Comparison of ENCODE assay signal across 8 cellular contexts in genomic region chr10:70404906-70405824, GRCh38. TPM values are rescaled to one million over a fixed set of nuclear protein-coding genes. Genes with fewer than 3 reads are reported as not detected.
DNase-seq lines count a peak whose midpoint lies in the region; ATAC-seq and FAIRE-seq lines count a peak whose summit lies in the region.

No MANE protein-coding gene starts in this region.

- FAIRE-seq in small intestine (lab: Jason Lieb, UNC): no peak

- no peaks in the 10 kb centered on the region for H3K9me3 Mint-ChIP-seq in central memory CD8-positive, alpha-beta T cell

- no peaks in the 10 kb centered on the region for H3K27me3 ChIP-seq in small intestine (ENCODE audit: control insufficient read depth in 2 of 2, insufficient read depth in 2 of 2, low read length in 2 of 2)

- H3K4me1 Mint-ChIP-seq in central memory CD8-positive, alpha-beta T cell: peaks cover 49% of the 10 kb centered on the region

- 1 to 2% (median 2%) methylated on average over 22 of the region's 22 CpGs for WGBS in small intestine, 3 donors

- peak overlapping the region; percentile 97 to 100 for H3K27ac ChIP-seq in small intestine (ENCODE audit: low read depth in 1 of 2, low read length in 1 of 2)

- peak overlapping the region; percentile 99 for H3K4me3 Mint-ChIP-seq in central memory CD8-positive, alpha-beta T cell

- peak overlapping the region; percentile 78 to 100 for H3K4me3 ChIP-seq in small intestine (ENCODE audit: low read depth in 1 of 2, low read length in 2 of 2)

- no peaks in the 10 kb centered on the region for H3K27me3 Mint-ChIP-seq in central memory CD8-positive, alpha-beta T cell

- DNase-seq in NCI-H146 (lab: John Stamatoyannopoulos, UW) (peak; percentile 40), NCI-H146 treated with DMSO at 0.1 percent for 48 hours (lab: John Stamatoyannopoulos, UW; ENCODE audit: unreplicated experiment) (no peak), HT1080 (ENCODE audit: low read depth) (peak; percentile 84), SW480 (ENCODE audit: low spot score) (peak; percentile 62), islet precursor cell (peak; percentile 80), small intestine (peak; percentile 92), NCI-H1092 treated with DMSO at 0.1 percent for 48 hours (lab: John Stamatoyannopoulos, UW) (no peak)
- no peak for DNase-seq in central memory CD8-positive, alpha-beta T cell (ENCODE audit: low spot score in 2 of 2)

- H3K27ac Mint-ChIP-seq in central memory CD8-positive, alpha-beta T cell (ENCODE audit: low read depth): peak overlapping the region; percentile 98

- peaks cover 11% of the 10 kb centered on the region for H3K36me3 Mint-ChIP-seq in central memory CD8-positive, alpha-beta T cell (ENCODE audit: insufficient read depth)

- ATAC-seq in central memory CD8-positive, alpha-beta T cell (replicated peaks; ENCODE audit: extremely low read depth, poor library complexity, severe bottlenecking): no peak

- peaks cover 2 to 3% of the 10 kb centered on the region in 2 donors for H3K4me1 ChIP-seq in small intestine (ENCODE audit: control insufficient read depth in 2 of 2, insufficient read depth in 1 of 2, low read depth in 1 of 2, low read length in 1 of 2)

- no peaks in the 10 kb centered on the region for H3K9me3 ChIP-seq in small intestine (ENCODE audit: control insufficient read depth, low read depth)

- H3K36me3 ChIP-seq in small intestine (ENCODE audit: control insufficient read depth in 2 of 2, insufficient read depth in 2 of 2, low read length in 2 of 2): no peaks in the 10 kb centered on the region

RNA-seq across cellular contexts. Expression of gene EIF4EBP2, which starts 1.2 kb away (rescaled TPM):
- total RNA-seq in HT1080 (2014; rRNA removed; shearing (Covaris generic)): 16.2 and 24.2 TPM in 2 replicates
- polyA plus RNA-seq in HT1080 (2015; cell fraction: cytosol; rRNA removed): 22.0 and 25.8 TPM in 2 replicates
- polyA plus RNA-seq in HT1080 (2015; cell fraction: nucleus; rRNA removed): 11.0 TPM in 2 replicates
- 10 to 100 TPM; 30.2 to 63.3 (median 60.3) TPM for polyA plus RNA-seq in small intestine

RNA-seq across cellular contexts. Expression of gene LRRC20, which starts 22.7 kb away (rescaled TPM):
- 29.2 and 40.4 TPM in 2 replicates for total RNA-seq in HT1080 (2014; rRNA removed; shearing (Covaris generic))
- polyA plus RNA-seq in HT1080 (2015; cell fraction: cytosol; rRNA removed): 8.0 and 8.4 TPM in 2 replicates
- 4.2 and 7.0 TPM in 2 replicates for polyA plus RNA-seq in HT1080 (2015; cell fraction: nucleus; rRNA removed)
- polyA plus RNA-seq in small intestine: 10 to 100 TPM in 1 of 3 donors, 1 to 10 TPM in 1, under 1 TPM in 1; 0.89 to 10.9 (median 1.4) TPM

RNA-seq across cellular contexts. Expression of gene NODAL, which starts 36.3 kb away (rescaled TPM):
- 0.37 TPM in 1 of 2 replicates, not detected in the other for total RNA-seq in HT1080 (2014; rRNA removed; shearing (Covaris generic))
- not detected in 2 replicates for polyA plus RNA-seq in HT1080 (2015; cell fraction: cytosol; rRNA removed)
- not detected in 2 replicates for polyA plus RNA-seq in HT1080 (2015; cell fraction: nucleus; rRNA removed)
- polyA plus RNA-seq in small intestine: under 1 TPM in 1 of 3 donors, not detected in 2; 0.04 TPM

Comparison
In these comparisons a context has a peak if more than half of its experiments do, and no peak if none do; other contexts are left out.
1. DNase-seq: peak in NCI-H146 (single experiment), HT1080 (single experiment), SW480 (single experiment), islet precursor cell (single experiment) and small intestine (single experiment); none in NCI-H146 treated with DMSO at 0.1 percent for 48 hours (single experiment), central memory CD8-positive, alpha-beta T cell (0 of 2) and NCI-H1092 treated with DMSO at 0.1 percent for 48 hours (single experiment).